26 cellular contexts compared by ENCODE assay signal in genomic region chr15:22239806-22240180, GRCh38.
"Had no signal": no experiment of that assay in that cellular context is flagged by ENCODE, and none has a peak within 500 bp of the region (broad histone marks: within the 10 kb centered on the region; RNA-seq: fewer than 3 reads in every experiment).

No MANE protein-coding gene starts in this region.

- H3K27me3 Mint-ChIP-seq: activated CD8-positive, alpha-beta memory T cell treated with anti-CD3 and anti-CD28 coated beads, Interleukin-2, amount 10 ng/mL, durations not matched to agents 7 days and 5 days; activated T-cell treated with anti-CD3 and anti-CD28 coated beads, Interleukin-2, amount 50 U/mL, for 24 hours; brain had no signal

- H3K36me3 ChIP-seq: cardiac muscle cell, SJSA1 had no signal

- H3K4me3 Mint-ChIP-seq: activated CD8-positive, alpha-beta memory T cell treated with anti-CD3 and anti-CD28 coated beads, Interleukin-2, amount 10 ng/mL, durations not matched to agents 7 days and 5 days; activated naive CD4-positive, alpha-beta T cell treated with anti-CD3 and anti-CD28 coated beads for 36 hours; activated naive CD8-positive, alpha-beta T cell; activated T-cell treated with anti-CD3 and anti-CD28 coated beads, Interleukin-2, amount 50 U/mL, for 24 hours; activated T-helper 1 cell treated with anti-CD3 and anti-CD28 coated beads, Interleukin-12 subunit alpha, Interleukin-12 subunit beta, Interleukin-2, Interleukin-4 antibody, amounts not matched to agents 30 ng/mL and 10 ng/mL and 1 ng/mL, durations not matched to agents 14 hours and 24 hours and 36 hours; brain; T-helper 1 cell treated with Interleukin-12 subunit alpha and Interleukin-12 subunit beta and Interleukin-4 antibody, amounts not matched to agents 30 μg/mL and 1 μg/mL, for 36 hours had no signal

- H3K27ac ChIP-seq: cardiac muscle cell, SJSA1 had no signal

- H3K27ac Mint-ChIP-seq: activated CD8-positive, alpha-beta memory T cell treated with anti-CD3 and anti-CD28 coated beads, Interleukin-2, amount 10 ng/mL, durations not matched to agents 7 days and 5 days; activated naive CD4-positive, alpha-beta T cell treated with anti-CD3 and anti-CD28 coated beads for 36 hours; activated naive CD8-positive, alpha-beta T cell; activated T-cell treated with anti-CD3 and anti-CD28 coated beads, Interleukin-2, amount 50 U/mL, for 24 hours; activated T-helper 1 cell treated with anti-CD3 and anti-CD28 coated beads, Interleukin-12 subunit alpha, Interleukin-12 subunit beta, Interleukin-2, Interleukin-4 antibody, amounts not matched to agents 30 ng/mL and 10 ng/mL and 1 ng/mL, durations not matched to agents 14 hours and 24 hours and 36 hours; brain; T-helper 1 cell treated with Interleukin-12 subunit alpha and Interleukin-12 subunit beta and Interleukin-4 antibody, amounts not matched to agents 30 μg/mL and 1 μg/mL, for 36 hours had no signal

- H3K9me3 Mint-ChIP-seq: activated T-cell treated with anti-CD3 and anti-CD28 coated beads, Interleukin-2, amount 50 U/mL, for 24 hours; T-helper 1 cell treated with Interleukin-12 subunit alpha and Interleukin-12 subunit beta and Interleukin-4 antibody, amounts not matched to agents 30 μg/mL and 1 μg/mL, for 36 hours had no signal

- DNase-seq: activated CD4-positive, alpha-beta T cell treated with anti-CD3 and anti-CD28 coated beads for 48 hours; activated CD8-positive, alpha-beta memory T cell treated with anti-CD3 and anti-CD28 coated beads, Interleukin-2, amount 10 ng/mL, durations not matched to agents 7 days and 5 days; activated gamma-delta T cell; activated naive CD4-positive, alpha-beta T cell treated with anti-CD3 and anti-CD28 coated beads for 36 hours; activated T-cell treated with anti-CD3 and anti-CD28 coated beads, Interleukin-2, amount 50 U/mL, for 24 hours; amygdala; MM.1S; NCI-H1105; NCI-H1436; NCI-H187; NCI-H2081 treated with DMSO at 0.1 percent for 48 hours; NCI-H2171; NCI-H2227 treated with DMSO at 0.1 percent for 48 hours; NCI-H446 treated with DMSO at 0.1 percent for 48 hours; NCI-H524 treated with DMSO at 0.1 percent for 48 hours; NCI-H82; RPMI8226; SHP77 had no signal

- H3K4me3 ChIP-seq: cardiac muscle cell, SJSA1 had no signal

- H3K9me3 ChIP-seq: SJSA1 had no signal

- H3K4me1 ChIP-seq: SJSA1 had no signal

- ATAC-seq: Panc1, SK-N-SH treated with all-trans-retinoic acid at 6 μM for 48 hours had no signal

- H3K27me3 ChIP-seq: cardiac muscle cell, SJSA1 had no signal

- H3K4me1 Mint-ChIP-seq: activated CD8-positive, alpha-beta memory T cell treated with anti-CD3 and anti-CD28 coated beads, Interleukin-2, amount 10 ng/mL, durations not matched to agents 7 days and 5 days; brain had no signal
